In genomic region chr7:107742678-107743566, GRCh38 we compare ENCODE assay signal across 8 cellular contexts. TPM values are rescaled to one million over a fixed set of nuclear protein-coding genes. Genes with fewer than 3 reads are reported as not detected.
DNase-seq lines count a peak whose midpoint lies in the region; ATAC-seq, FAIRE-seq and TF ChIP-seq lines count a peak whose summit lies in the region.

No MANE protein-coding gene starts in this region.

- H3K4me1 Mint-ChIP-seq in stimulated activated naive CD8-positive, alpha-beta T cell treated with anti-CD3 and anti-CD28 coated beads, Interleukin-15, Interleukin-2, amounts not matched to agents 100 ng/mL and 50 ng/mL, for 24 hours (ENCODE audit: low read depth), result peaks cover 44% of the 10 kb centered on the region

- POLR2A ChIA-PET in RWPE1 (lab: Yijun Ruan, JAX; ENCODE audit: low non-redundant PET), result interaction anchor here (0.6 kb wide), 1 partner anchor 31 kb away, joined by 3 read pairs; no protein-coding TSS in a partner anchor

- peak; percentile 82 for DNase-seq in GF-D8 (lab: John Stamatoyannopoulos, UW)
- DNase-seq in RWPE1 (ENCODE audit: low spot score), result peak; percentile 42
- no peak for DNase-seq in bronchial epithelial cell (ENCODE audit: low read depth)
- peak; percentile 7 for DNase-seq in kidney epithelial cell (ENCODE audit: low read depth)
- no peak for DNase-seq in mucosa of gallbladder (ENCODE audit: low spot score)

- H3K9me3 Mint-ChIP-seq in stimulated activated naive CD8-positive, alpha-beta T cell treated with anti-CD3 and anti-CD28 coated beads, Interleukin-15, Interleukin-2, amounts not matched to agents 100 ng/mL and 50 ng/mL, for 24 hours, result no peaks in the 10 kb centered on the region

- no peaks in the 10 kb centered on the region for H3K27me3 Mint-ChIP-seq in stimulated activated naive CD8-positive, alpha-beta T cell treated with anti-CD3 and anti-CD28 coated beads, Interleukin-15, Interleukin-2, amounts not matched to agents 100 ng/mL and 50 ng/mL, for 24 hours

- peak overlapping the region; percentile 99 for H3K27ac Mint-ChIP-seq in stimulated activated naive CD8-positive, alpha-beta T cell treated with anti-CD3 and anti-CD28 coated beads, Interleukin-15, Interleukin-2, amounts not matched to agents 100 ng/mL and 50 ng/mL, for 24 hours

- peak; percentile 27 for ATAC-seq in GM19463 (IDR thresholded peaks at IDR 0.05; ENCODE audit: unreplicated experiment)
- ATAC-seq in HG03520 (IDR thresholded peaks at IDR 0.05; ENCODE audit: unreplicated experiment), result peak; percentile 30

- H3K4me3 ChIP-seq in bronchial epithelial cell (ENCODE audit: low read depth, low read length) (peak overlapping the region; percentile 76), kidney epithelial cell (ENCODE audit: low read depth, low read length) (peak overlapping the region; percentile 83)

- FAIRE-seq in bronchial epithelial cell (lab: Jason Lieb, UNC), result no peak

- H3K36me3 Mint-ChIP-seq in stimulated activated naive CD8-positive, alpha-beta T cell treated with anti-CD3 and anti-CD28 coated beads, Interleukin-15, Interleukin-2, amounts not matched to agents 100 ng/mL and 50 ng/mL, for 24 hours (ENCODE audit: low read depth), result peaks cover 8% of the 10 kb centered on the region

- TF ChIP-seq CTCF in RWPE1 (conservative IDR thresholded peaks at IDR 0.05; ENCODE audit: low read depth) (no peak), bronchial epithelial cell (IDR thresholded peaks at IDR 0.05; ENCODE audit: insufficient read depth, low read length, severe bottlenecking) (no peak), kidney epithelial cell (IDR thresholded peaks at IDR 0.05; ENCODE audit: insufficient read depth, low read length, poor library complexity, severe bottlenecking) (no peak)

- peak overlapping the region; percentile 95 for H3K27ac ChIP-seq in RWPE1

- CTCF ChIA-PET in RWPE1 (lab: Yijun Ruan, JAX), result interaction anchor here (0.5 to 1.2 kb wide), 8 partner anchors 23 to 1639 kb away, joined by 3 to 7 read pairs (median 4); no protein-coding TSS in a partner anchor

- no peaks in the 10 kb centered on the region for H3K27me3 ChIP-seq in bronchial epithelial cell (ENCODE audit: control insufficient read depth, insufficient read depth, low read length)
- H3K27me3 ChIP-seq in kidney epithelial cell (ENCODE audit: control insufficient read depth, insufficient read depth, low read length), result no peaks in the 10 kb centered on the region

- no peaks in the 10 kb centered on the region for H3K36me3 ChIP-seq in bronchial epithelial cell (ENCODE audit: control insufficient read depth, insufficient read depth, low read length)
- no peaks in the 10 kb centered on the region for H3K36me3 ChIP-seq in kidney epithelial cell (ENCODE audit: control insufficient read depth, insufficient read depth, low read length)

- peak overlapping the region; percentile 94 for H3K4me3 Mint-ChIP-seq in stimulated activated naive CD8-positive, alpha-beta T cell treated with anti-CD3 and anti-CD28 coated beads, Interleukin-15, Interleukin-2, amounts not matched to agents 100 ng/mL and 50 ng/mL, for 24 hours

RNA-seq across cellular contexts. Expression of gene CBLL1, which starts 1.0 kb away (rescaled TPM):
- total RNA-seq in bronchial epithelial cell, result 9.0 and 12.3 TPM in 2 replicates
- total RNA-seq in kidney epithelial cell, result 26.7 and 42.3 TPM in 2 replicates
- total RNA-seq in mucosa of gallbladder, result 23.5 TPM

Comparison
In these comparisons a context has a peak if more than half of its experiments do, and no peak if none do; other contexts are left out.
1. DNase-seq: peak in GF-D8 (single experiment), RWPE1 (single experiment) and kidney epithelial cell (single experiment); none in bronchial epithelial cell (single experiment) and mucosa of gallbladder (single experiment).